6 cellular contexts compared by ENCODE assay signal in genomic region chr19:5780916-5781315, GRCh38. TPM values are rescaled to one million over a fixed set of nuclear protein-coding genes. Genes with fewer than 3 reads are reported as not detected.
"Had no signal": no experiment of that assay in that cellular context is flagged by ENCODE, and none has a peak within 500 bp of the region (broad histone marks: within the 10 kb centered on the region; RNA-seq: fewer than 3 reads in every experiment).

No MANE protein-coding gene starts in this region.

RNA-seq across cellular contexts. Expression of gene NRTN, which starts 24.0 kb away (rescaled TPM):
- total RNA-seq: subcutaneous adipose tissue, thoracic aorta, tibial nerve had no signal

RNA-seq across cellular contexts. Expression of gene FUT6, which starts 58.6 kb away (rescaled TPM):
- total RNA-seq: temporal lobe, thoracic aorta, thyroid gland, tibial nerve, urinary bladder had no signal
